19 cellular contexts compared by ENCODE assay signal in the genomic region with DNA sequence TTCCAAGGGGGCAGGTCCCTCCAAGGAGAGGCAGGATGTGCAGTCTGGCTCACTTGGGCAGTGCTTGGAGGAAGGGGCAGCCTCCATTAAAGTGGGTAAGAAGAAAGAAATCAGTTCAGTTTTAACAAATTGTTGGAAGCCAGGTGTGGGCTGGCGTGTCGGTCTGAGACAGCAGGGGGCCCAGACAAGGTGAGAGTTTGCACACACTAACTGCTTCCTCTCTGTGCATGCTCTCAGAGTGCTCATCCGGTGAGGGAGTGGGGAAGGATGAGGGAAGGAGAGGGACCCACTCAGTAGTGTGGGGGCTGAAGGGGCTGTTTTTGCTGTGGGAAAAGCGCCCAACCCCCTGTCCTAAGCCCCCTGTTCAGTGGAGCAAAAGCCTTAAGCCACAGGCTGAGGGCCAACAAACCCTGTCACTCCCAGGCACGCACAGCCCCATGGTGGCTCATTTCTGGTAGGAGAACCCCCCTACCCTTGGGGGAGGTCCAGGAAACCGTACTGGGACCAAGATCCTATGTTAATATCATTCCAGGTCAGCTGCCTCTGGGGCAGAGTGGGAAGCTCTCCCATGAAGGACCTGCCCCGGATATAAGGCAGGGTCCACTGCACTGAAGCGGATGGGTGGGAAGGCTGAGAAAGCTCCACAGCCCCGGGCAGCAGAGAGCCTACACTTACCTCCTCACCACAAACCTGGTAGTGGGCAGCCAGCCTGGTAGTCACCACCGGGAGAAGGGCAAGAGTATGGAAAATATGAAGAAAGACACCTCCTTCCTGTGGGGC. TPM values are rescaled to one million over a fixed set of nuclear protein-coding genes. Genes with fewer than 3 reads are reported as not detected.
DNase-seq lines count a peak whose midpoint lies in the region; ATAC-seq, FAIRE-seq and TF ChIP-seq lines count a peak whose summit lies in the region.
"Had no signal": no experiment of that assay in that cellular context is flagged by ENCODE, and none has a peak within 500 bp of the region (broad histone marks: within the 10 kb centered on the region; RNA-seq: fewer than 3 reads in every experiment).

No MANE protein-coding gene starts in this region.

- H3K9ac ChIP-seq in GM12878 (ENCODE audit: control insufficient read depth, insufficient read depth, low read length) (no peak overlapping the region), neural progenitor cell (no peak overlapping the region)
- H3K9ac ChIP-seq: GM23248 had no signal

- TF ChIP-seq CTCF in GM12878 (IDR thresholded peaks at IDR 0.05 in 2 of 3, conservative IDR thresholded peaks at IDR 0.05 in 1 of 3; ENCODE audit: control insufficient read depth in 2 of 3, extremely low read depth in 1 of 3, insufficient read depth in 1 of 3, low read depth in 3 of 3, low read length in 3 of 3) (no peak), neural progenitor cell (IDR thresholded peaks at IDR 0.05) (no peak), RWPE1 (conservative IDR thresholded peaks at IDR 0.05; ENCODE audit: low read depth) (no peak)

- POLR2A ChIA-PET in GM12878 (lab: Charles Lee) (no interaction called here), RWPE1 (lab: Yijun Ruan, JAX; ENCODE audit: low non-redundant PET) (no interaction called here)

- H3K36me3 ChIP-seq in H7 (replicated peaks; ENCODE audit: control insufficient read depth, insufficient read depth, low read length) = no peaks in the 10 kb centered on the region
- no peaks in the 10 kb centered on the region for H3K36me3 ChIP-seq in GM12878 (ENCODE audit: control insufficient read depth in 2 of 2, insufficient read depth in 2 of 2, low read length in 1 of 2)
- H3K36me3 ChIP-seq in neural progenitor cell = no peaks in the 10 kb centered on the region

- peaks cover 6% of the 10 kb centered on the region for H3F3A ChIP-seq in neural progenitor cell (ENCODE audit: low read depth)

- intact Hi-C loops in activated naive CD4-positive, alpha-beta T cell treated with anti-CD3 and anti-CD28 coated beads for 36 hours (cut with micrococcal nuclease) = no loop called here
- intact Hi-C loops in GM12878 (cut with micrococcal nuclease; ENCODE audit: unreplicated experiment) = no loop called here

- no peaks in the 10 kb centered on the region for H3K9me3 Mint-ChIP-seq in activated naive CD4-positive, alpha-beta T cell treated with anti-CD3 and anti-CD28 coated beads for 36 hours
- H3K9me3 Mint-ChIP-seq in neural progenitor cell = peaks cover 2% of the 10 kb centered on the region

- SMC1A ChIA-PET in GM12878 (lab: Charles Lee; ENCODE audit: uncharacterized antibody, unreplicated experiment) = interaction anchor here (1.1 kb wide), 1 partner anchor 19 kb away, joined by 4 read pairs; no protein-coding TSS in a partner anchor

- H3K79me2 ChIP-seq in GM12878 (ENCODE audit: control insufficient read depth, insufficient read depth, low read length) (no peaks in the 10 kb centered on the region), neural progenitor cell (ENCODE audit: low read depth) (no peaks in the 10 kb centered on the region)

- in situ Hi-C loops in GM12878 (cut with MboI) = no loop called here

- no peaks in the 10 kb centered on the region for H4K20me1 ChIP-seq in GM12878 (ENCODE audit: control insufficient read depth, insufficient read depth)
- H4K20me1 ChIP-seq in neural progenitor cell (ENCODE audit: low read depth) = no peaks in the 10 kb centered on the region

- FAIRE-seq in GM12878 (lab: Jason Lieb, UNC) = peak; percentile 49
- FAIRE-seq: A549 had no signal

- no peaks in the 10 kb centered on the region for H3K36me3 Mint-ChIP-seq in activated naive CD4-positive, alpha-beta T cell treated with anti-CD3 and anti-CD28 coated beads for 36 hours (ENCODE audit: low read depth)
- no peaks in the 10 kb centered on the region for H3K36me3 Mint-ChIP-seq in neural progenitor cell

- no peak for TF ChIP-seq RAD21 in GM12878 (IDR thresholded peaks at IDR 0.05; ENCODE audit: insufficient read depth, low read depth, low read length)

- CTCF ChIA-PET in activated naive CD4-positive, alpha-beta T cell treated with anti-CD3 and anti-CD28 coated beads for 36 hours (lab: Charles Lee) = interaction anchor here (1.5 kb wide), 1 partner anchor 79 kb away, joined by 4 read pairs; no protein-coding TSS in a partner anchor
- CTCF ChIA-PET in GM12878 (lab: Yijun Ruan, JAX) (interaction anchor here (1.1 to 1.6 kb wide), 3 partner anchors 10 to 76 kb away, joined by 4 to 5 read pairs (median 4); no protein-coding TSS in a partner anchor), RWPE1 (lab: Yijun Ruan, JAX) (interaction anchor here (0.6 to 1.8 kb wide), 3 partner anchors 10 to 432 kb away, joined by 3 to 8 read pairs (median 3); no protein-coding TSS in a partner anchor)

- H3K4me1 ChIP-seq in GM12878 (ENCODE audit: control insufficient read depth, insufficient read depth, low read length) = 0 out of 2 replicates have a peak, but pooled peaks cover 3% of the 10 kb centered on the region
- peaks cover 19% of the 10 kb centered on the region for H3K4me1 ChIP-seq in neural progenitor cell

- H2AFZ ChIP-seq in GM12878 (ENCODE audit: control insufficient read depth, low read depth, low read length) = no peak overlapping the region
- no peak overlapping the region for H2AFZ ChIP-seq in neural progenitor cell (replicated peaks)
- H2AFZ ChIP-seq: GM23248 had no signal

- RAD21 ChIA-PET in GM12878 (lab: Charles Lee; ENCODE audit: unreplicated experiment) = no interaction called here

- H3K4me2 ChIP-seq in GM12878 (ENCODE audit: control insufficient read depth, insufficient read depth) (no peak overlapping the region), neural progenitor cell (no peak overlapping the region)
- H3K4me2 ChIP-seq: A549 had no signal

- TF ChIP-seq EP300 in GM12878 (IDR thresholded peaks at IDR 0.05; ENCODE audit: borderline replicate concordance in 1 of 2, control insufficient read depth in 1 of 2, low read depth in 2 of 2, low read length in 2 of 2) = no peak

- no peaks in the 10 kb centered on the region for H3K9me3 ChIP-seq in GM12878 (replicated peaks; ENCODE audit: control insufficient read depth, insufficient read depth, low read length)
- no peaks in the 10 kb centered on the region for H3K9me3 ChIP-seq in neural progenitor cell (ENCODE audit: low read depth)
- H3K9me3 ChIP-seq: A549 had no signal

- H3K27me3 ChIP-seq in H7 (ENCODE audit: control insufficient read depth, insufficient read depth, low read length) (no peaks in the 10 kb centered on the region), GM12878 (replicated peaks in 1 of 2; ENCODE audit: control insufficient read depth in 2 of 2, insufficient read depth in 2 of 2, low read length in 1 of 2) (no peaks in the 10 kb centered on the region), neural progenitor cell (no peaks in the 10 kb centered on the region)

- TF ChIP-seq POLR2A in GM12878 (IDR thresholded peaks at IDR 0.05; ENCODE audit: low read depth, low read length) = no peak

- peaks cover 3% of the 10 kb centered on the region for H3K4me1 Mint-ChIP-seq in activated naive CD4-positive, alpha-beta T cell treated with anti-CD3 and anti-CD28 coated beads for 36 hours (ENCODE audit: low read depth)
- peaks cover 21% of the 10 kb centered on the region for H3K4me1 Mint-ChIP-seq in neural progenitor cell

- WGBS in GM12878 (ENCODE audit: insufficient coverage, insufficient replicate concordance, low lambda C conversion rate, missing lambda C conversion rate) = 42% methylated on average over 9 of the region's 10 CpGs

- no peak overlapping the region for H3K4me3 ChIP-seq in H7 (ENCODE audit: insufficient read depth, low read depth, low read length)
- no peak overlapping the region for H3K4me3 ChIP-seq in GM12878
- no peak overlapping the region for H3K4me3 ChIP-seq in neural progenitor cell
- H3K4me3 ChIP-seq: A549, GM23248 had no signal

- ATAC-seq in GM12878 (peak; percentile 43; the same call in 2 of the 3 replicates), HG02763 (IDR thresholded peaks at IDR 0.05; ENCODE audit: unreplicated experiment) (no peak)
- ATAC-seq: A549, Right ventricle myocardium inferior had no signal

- BruUV-seq in GM12878 (replicated peaks; lab: Mats Ljungman, UMichigan) = no TSS peak

- no peak overlapping the region for H3K4me3 Mint-ChIP-seq in activated naive CD4-positive, alpha-beta T cell treated with anti-CD3 and anti-CD28 coated beads for 36 hours
- peak overlapping the region; percentile 27 for H3K4me3 Mint-ChIP-seq in neural progenitor cell

- peaks cover 2% of the 10 kb centered on the region for H3K27me3 Mint-ChIP-seq in activated naive CD4-positive, alpha-beta T cell treated with anti-CD3 and anti-CD28 coated beads for 36 hours (ENCODE audit: low read depth)
- peaks cover 5% of the 10 kb centered on the region for H3K27me3 Mint-ChIP-seq in neural progenitor cell (ENCODE audit: insufficient read depth, low read depth)

- no peak overlapping the region for H3K27ac Mint-ChIP-seq in activated naive CD4-positive, alpha-beta T cell treated with anti-CD3 and anti-CD28 coated beads for 36 hours
- no peak overlapping the region for H3K27ac Mint-ChIP-seq in neural progenitor cell

- peak; percentile 29 for DNase-seq in activated naive CD4-positive, alpha-beta T cell treated with anti-CD3 and anti-CD28 coated beads for 36 hours
- DNase-seq in activated naive CD4-positive, alpha-beta T cell treated with anti-CD3 and anti-CD28 coated beads, Interleukin-2, amount 50 U/mL, for 16 hours = no peak
- DNase-seq in H7 (peak; percentile 33), GM12878 (ENCODE audit: low read depth, low spot score) (no peak), neural progenitor cell (ENCODE audit: low spot score) (no peak), medulla oblongata (ENCODE audit: extremely low spot score) (no peak), RWPE1 (ENCODE audit: low spot score) (no peak)
- DNase-seq: COR-L47, DMS153, GM23248, KBM-7, NCI-H1694, NCI-H2107, NCI-H345, NCI-H774 had no signal

- H3K27ac ChIP-seq in GM12878 (ENCODE audit: control insufficient read depth, insufficient read depth) (no peak overlapping the region), neural progenitor cell (no peak overlapping the region), RWPE1 (no peak overlapping the region)
- H3K27ac ChIP-seq: A549, C4-2B, GM23248 had no signal

RNA-seq across cellular contexts. Expression of a gene that starts 5.1 kb away (rescaled TPM):
- total RNA-seq in activated naive CD4-positive, alpha-beta T cell treated with anti-CD3 and anti-CD28 coated beads for 36 hours = 10 to 100 TPM; 33.0 to 37.2 TPM
- total RNA-seq in H7 (2014; rRNA removed; shearing (Covaris generic)) = 41.1 and 51.1 TPM in 2 replicates
- total RNA-seq in GM12878 (2013; cell fraction: nucleolus; rRNA removed) = 4.9 and 6.0 TPM in 2 replicates
- total RNA-seq in GM12878 (2014; rRNA removed) (32.7 and 37.9 TPM in 2 replicates), GM12878 (2014; rRNA removed; fragmentation: Illumina TruSeq; extraction: Trizol) (23.7 and 27.9 TPM in 2 replicates), GM12878 (2021) (25.1 and 30.3 TPM in 2 replicates), neural progenitor cell (ENCODE audit: low replicate concordance) (34.6 and 43.9 TPM in 2 replicates)
- 24.5 TPM for polyA plus RNA-seq in GM12878 (2011; ENCODE audit: low read depth)
- polyA plus RNA-seq in GM12878 (2011; rRNA removed) (58.2 and 66.8 TPM in 2 replicates), GM12878 (2014; fragmentation: Illumina TruSeq; extraction: Trizol) (22.8 and 39.4 TPM in 2 replicates), GM12878 (2014; fragmentation: Nextera tagmentation; extraction: Ambion mirVana) (10 to 100 TPM in 1 of 2 experiments, 1 to 10 TPM in 1; 5.6 to 13.2 TPM), GM12878 (2014; rRNA removed) (30.5 and 32.9 TPM in 2 replicates), GM12878 (2016; fragmentation: Nextera tagmentation; extraction: Ambion mirVana) (10 to 100 TPM; 49.2 to 58.5 TPM)
- polyA plus RNA-seq in GM12878 (2011; cell fraction: cytosol; rRNA removed) = 109 and 114 TPM in 2 replicates
- polyA plus RNA-seq in GM12878 (2011; cell fraction: nucleus; rRNA removed) = 45.1 and 62.0 TPM in 2 replicates
- 35.4 and 42.8 TPM in 2 replicates for polyA plus RNA-seq in GM12878 (2012)
- polyA minus RNA-seq in GM12878 (2011; rRNA and poly(A)+ RNA removed) = 33.0 and 51.8 TPM in 2 replicates
- polyA minus RNA-seq in GM12878 (2011; cell fraction: cytosol; rRNA and poly(A)+ RNA removed) = 17.0 and 23.3 TPM in 2 replicates
- 12.6 and 16.1 TPM in 2 replicates for polyA minus RNA-seq in GM12878 (2011; cell fraction: nucleus; rRNA and poly(A)+ RNA removed)

Comparison
In these comparisons a context has a peak if more than half of its experiments do, and no peak if none do; other contexts are left out.
1. DNase-seq: peak in activated naive CD4-positive, alpha-beta T cell treated with anti-CD3 and anti-CD28 coated beads for 36 hours (single experiment) and H7 (single experiment); none in activated naive CD4-positive, alpha-beta T cell treated with anti-CD3 and anti-CD28 coated beads, Interleukin-2, amount 50 U/mL, for 16 hours (single experiment), GM12878 (single experiment), neural progenitor cell (single experiment), medulla oblongata (single experiment) and RWPE1 (single experiment).